2 cellular contexts compared by ENCODE assay signal in the genomic region with DNA sequence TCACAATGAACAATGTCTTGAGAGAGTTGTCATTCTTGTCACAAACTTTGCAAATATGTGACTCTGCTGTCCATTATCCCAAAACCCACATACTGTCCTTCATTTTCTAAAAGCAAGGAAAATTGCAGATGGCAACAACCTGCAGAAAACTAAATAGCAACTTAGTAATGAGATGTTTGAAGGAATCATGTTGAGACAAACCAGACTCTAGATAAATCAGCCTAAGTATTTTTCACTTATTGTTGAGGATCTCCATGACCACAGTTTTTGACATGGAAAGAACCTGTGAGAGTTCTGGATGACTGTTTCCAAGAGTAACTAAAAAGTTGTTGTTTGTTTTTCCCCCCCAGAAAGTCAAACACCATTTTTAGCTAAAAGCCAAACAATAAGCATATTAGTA.
TF ChIP-seq lines count a peak whose summit lies in the region.

No MANE protein-coding gene starts in this region.

TF ChIP-seq in SK-N-SH treated with all-trans-retinoic acid at 6 μM for 48 hours, 23 proteins besides CTCF, POLR2A, EP300 and RAD21 (continued from another document):
- TF ChIP-seq CREB5 (CRISPR knock-in tag; IDR thresholded peaks at IDR 0.05; ENCODE audit: low read depth) (no peak), TOX (CRISPR knock-in tag; IDR thresholded peaks at IDR 0.05; ENCODE audit: borderline replicate concordance) (peak; percentile 78), ZNF70 (CRISPR knock-in tag; IDR thresholded peaks at IDR 0.05) (no peak), ZNF8 (CRISPR knock-in tag; IDR thresholded peaks at IDR 0.05) (no peak)

TF ChIP-seq in HepG2, 621 proteins besides CTCF, POLR2A, EP300 and RAD21 (continued from another document):
- TF ChIP-seq, protein P1, sequence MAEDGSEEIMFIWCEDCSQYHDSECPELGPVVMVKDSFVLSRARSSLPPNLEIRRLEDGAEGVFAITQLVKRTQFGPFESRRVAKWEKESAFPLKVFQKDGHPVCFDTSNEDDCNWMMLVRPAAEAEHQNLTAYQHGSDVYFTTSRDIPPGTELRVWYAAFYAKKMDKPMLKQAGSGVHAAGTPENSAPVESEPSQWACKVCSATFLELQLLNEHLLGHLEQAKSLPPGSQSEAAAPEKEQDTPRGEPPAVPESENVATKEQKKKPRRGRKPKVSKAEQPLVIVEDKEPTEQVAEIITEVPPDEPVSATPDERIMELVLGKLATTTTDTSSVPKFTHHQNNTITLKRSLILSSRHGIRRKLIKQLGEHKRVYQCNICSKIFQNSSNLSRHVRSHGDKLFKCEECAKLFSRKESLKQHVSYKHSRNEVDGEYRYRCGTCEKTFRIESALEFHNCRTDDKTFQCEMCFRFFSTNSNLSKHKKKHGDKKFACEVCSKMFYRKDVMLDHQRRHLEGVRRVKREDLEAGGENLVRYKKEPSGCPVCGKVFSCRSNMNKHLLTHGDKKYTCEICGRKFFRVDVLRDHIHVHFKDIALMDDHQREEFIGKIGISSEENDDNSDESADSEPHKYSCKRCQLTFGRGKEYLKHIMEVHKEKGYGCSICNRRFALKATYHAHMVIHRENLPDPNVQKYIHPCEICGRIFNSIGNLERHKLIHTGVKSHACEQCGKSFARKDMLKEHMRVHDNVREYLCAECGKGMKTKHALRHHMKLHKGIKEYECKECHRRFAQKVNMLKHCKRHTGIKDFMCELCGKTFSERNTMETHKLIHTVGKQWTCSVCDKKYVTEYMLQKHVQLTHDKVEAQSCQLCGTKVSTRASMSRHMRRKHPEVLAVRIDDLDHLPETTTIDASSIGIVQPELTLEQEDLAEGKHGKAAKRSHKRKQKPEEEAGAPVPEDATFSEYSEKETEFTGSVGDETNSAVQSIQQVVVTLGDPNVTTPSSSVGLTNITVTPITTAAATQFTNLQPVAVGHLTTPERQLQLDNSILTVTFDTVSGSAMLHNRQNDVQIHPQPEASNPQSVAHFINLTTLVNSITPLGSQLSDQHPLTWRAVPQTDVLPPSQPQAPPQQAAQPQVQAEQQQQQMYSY (CRISPR knock-in tag; IDR thresholded peaks at IDR 0.05) = no peak
- TF ChIP-seq SRY (CRISPR knock-in tag; IDR thresholded peaks at IDR 0.05) = no peak
- no peak for TF ChIP-seq DPF2 (CRISPR knock-in tag; IDR thresholded peaks at IDR 0.05; ENCODE audit: borderline replicate concordance, low read depth)
- no peak for TF ChIP-seq NR2F2 (IDR thresholded peaks at IDR 0.05; ENCODE audit: borderline replicate concordance, low read depth)
- TF ChIP-seq ZSCAN9 (CRISPR knock-in tag; IDR thresholded peaks at IDR 0.05; ENCODE audit: borderline replicate concordance) = no peak
- no peak for TF ChIP-seq ZNF430 (CRISPR knock-in tag; IDR thresholded peaks at IDR 0.05)
